ENCODE assay signal across 1 cellular context in genomic region chr2:240948086-240948485, GRCh38.
A peak's percentile ranks its signal among the peaks of the same experiment; 100 is the strongest.
TF ChIP-seq lines count a peak whose summit lies in the region.

No MANE protein-coding gene starts in this region.

TF ChIP-seq in K562, 482 proteins besides CTCF, POLR2A, EP300 and RAD21:
- TF ChIP-seq RBM22 (IDR thresholded peaks at IDR 0.05; ENCODE audit: low read depth, low read length, poor library complexity, severe bottlenecking) = no peak
- TF ChIP-seq HLTF (IDR thresholded peaks at IDR 0.05) = no peak
- no peak for TF ChIP-seq ZBTB17 (CRISPR knock-in tag; IDR thresholded peaks at IDR 0.05)
- TF ChIP-seq SNIP1 (IDR thresholded peaks at IDR 0.05; ENCODE audit: low read depth) = peak; percentile 68; the same call in 1 of the 2 replicates
- TF ChIP-seq ZNF639 (CRISPR knock-in tag; conservative IDR thresholded peaks at IDR 0.05 in 1 of 2, IDR thresholded peaks at IDR 0.05 in 1 of 2) = no peak
- TF ChIP-seq ZNF449 (CRISPR knock-in tag; IDR thresholded peaks at IDR 0.05) = no peak
- no peak for TF ChIP-seq HCFC1 (IDR thresholded peaks at IDR 0.05; ENCODE audit: low read depth, low read length)
- TF ChIP-seq NKRF (IDR thresholded peaks at IDR 0.05; ENCODE audit: borderline replicate concordance) = no peak
- no peak for TF ChIP-seq MAFK (IDR thresholded peaks at IDR 0.05; ENCODE audit: low read length)
- no peak for TF ChIP-seq LCOR (CRISPR knock-in tag; IDR thresholded peaks at IDR 0.05)
- peak; percentile 92 for TF ChIP-seq NFATC3 (IDR thresholded peaks at IDR 0.05)
- TF ChIP-seq SIN3B (IDR thresholded peaks at IDR 0.05; ENCODE audit: low read depth) = no peak
- TF ChIP-seq ATF3 (IDR thresholded peaks at IDR 0.05) = no peak
- no peak for TF ChIP-seq ATF3 (CRISPR knock-in tag; conservative IDR thresholded peaks at IDR 0.05)
- TF ChIP-seq CBX1 (IDR thresholded peaks at IDR 0.05; ENCODE audit: low read depth) = no peak
